12 cellular contexts compared by ENCODE assay signal in the genomic region with DNA sequence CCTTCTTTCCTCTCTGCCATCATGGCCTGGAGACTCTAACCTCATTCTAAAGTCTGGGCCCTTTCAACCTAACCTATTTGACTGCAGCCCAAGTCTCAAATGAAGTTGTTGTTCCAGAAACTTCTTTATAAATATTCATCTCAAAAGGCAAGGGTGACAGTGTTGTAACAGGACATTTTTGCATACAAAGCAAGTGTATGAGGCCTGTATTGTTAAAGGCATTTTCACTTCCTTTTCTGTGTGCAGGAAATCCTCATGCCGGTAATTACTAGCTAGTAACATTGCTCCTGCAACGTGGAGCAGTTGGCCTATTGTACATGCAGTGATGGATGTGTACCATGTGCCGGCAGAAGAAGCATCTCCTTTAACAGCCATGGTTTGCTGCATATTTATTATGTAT.
DNase-seq lines count a peak whose midpoint lies in the region; ATAC-seq and TF ChIP-seq lines count a peak whose summit lies in the region.
"Had no signal": no experiment of that assay in that cellular context is flagged by ENCODE, and none has a peak within 500 bp of the region (broad histone marks: within the 10 kb centered on the region; RNA-seq: fewer than 3 reads in every experiment).

No MANE protein-coding gene starts in this region.

- H3K4me2 ChIP-seq in MM.1S (ENCODE audit: low read depth, low read length) (no peak overlapping the region), neural cell (ENCODE audit: low read length) (no peak overlapping the region)

- H3K27me3 ChIP-seq in MM.1S (replicated peaks; ENCODE audit: insufficient read depth, low read length) (no peaks in the 10 kb centered on the region), neural cell (ENCODE audit: insufficient read depth, low read depth, low read length) (no peaks in the 10 kb centered on the region)
- H3K27me3 ChIP-seq: testis had no signal

- H3F3A ChIP-seq in MM.1S (ENCODE audit: insufficient read depth, low read length) = no peaks in the 10 kb centered on the region; the same call in 1 of the 2 replicates
- peaks cover 3% of the 10 kb centered on the region for H3F3A ChIP-seq in neural cell (ENCODE audit: insufficient read depth, low read length, poor library complexity, severe bottlenecking)

- TF ChIP-seq EP300 in neural cell (conservative IDR thresholded peaks at IDR 0.05; ENCODE audit: poor library complexity, severe bottlenecking) = no peak

- no peaks in the 10 kb centered on the region for H3K79me2 ChIP-seq in MM.1S (ENCODE audit: low read length)
- no peaks in the 10 kb centered on the region for H3K79me2 ChIP-seq in neural cell (replicated peaks; ENCODE audit: insufficient read depth, low read length)

- no peaks in the 10 kb centered on the region for H3K36me3 ChIP-seq in MM.1S (replicated peaks; ENCODE audit: insufficient read depth, low read length)
- no peaks in the 10 kb centered on the region for H3K36me3 ChIP-seq in neural cell (ENCODE audit: insufficient read depth, low read length)

- ATAC-seq in HG02642 (IDR thresholded peaks at IDR 0.05; ENCODE audit: poor library complexity, unreplicated experiment) = peak; percentile 98

- H3K9me2 ChIP-seq in MM.1S (replicated peaks; ENCODE audit: insufficient read depth, low read length) (no peaks in the 10 kb centered on the region), neural cell (ENCODE audit: insufficient read depth, low read length) (no peaks in the 10 kb centered on the region)

- peaks cover 10% of the 10 kb centered on the region; the same call in 1 of the 2 replicates for H3K4me1 ChIP-seq in MM.1S (ENCODE audit: low read length)
- H3K4me1 ChIP-seq: testis had no signal

- H3K27ac ChIP-seq in MM.1S (ENCODE audit: low read length) = no peak overlapping the region
- H3K27ac ChIP-seq in neural cell (ENCODE audit: low read length) = peak overlapping the region; percentile 24
- H3K27ac ChIP-seq: 22Rv1, testis had no signal

- no peaks in the 10 kb centered on the region for H4K20me1 ChIP-seq in MM.1S (ENCODE audit: insufficient read depth, low read length)
- H4K20me1 ChIP-seq in neural cell (ENCODE audit: insufficient read depth) = no peaks in the 10 kb centered on the region

- TF ChIP-seq CTCF in MM.1S (IDR thresholded peaks at IDR 0.05; ENCODE audit: low read length) (no peak), neural cell (IDR thresholded peaks at IDR 0.05; ENCODE audit: poor library complexity, severe bottlenecking) (no peak)

- H2AFZ ChIP-seq in MM.1S (ENCODE audit: low read length) (peak overlapping the region; percentile 76; the same call in 1 of the 2 replicates), neural cell (ENCODE audit: low read depth, low read length) (no peak overlapping the region)

- DNase-seq in DMS 273 (lab: John Stamatoyannopoulos, UW; ENCODE audit: unreplicated experiment) (peak; percentile 21), DMS 273 treated with DMSO at 0.1 percent for 48 hours (lab: John Stamatoyannopoulos, UW) (no peak), MM.1S (peak; percentile 63), AG08396 (ENCODE audit: low spot score) (no peak), NCI-H2196 treated with DMSO at 0.1 percent for 48 hours (lab: John Stamatoyannopoulos, UW; ENCODE audit: unreplicated experiment) (no peak)
- DNase-seq in NK-92 treated with Interleukin-12 subunit alpha and Interleukin-12 subunit beta, amount 100 ng/mL, for 24 hours (lab: John Stamatoyannopoulos, UW) = no peak
- DNase-seq: central memory CD4-positive, alpha-beta T cell; NCI-H510A; testis had no signal

- H3K9me3 ChIP-seq in MM.1S (replicated peaks; ENCODE audit: insufficient read depth, low read length) = no peaks in the 10 kb centered on the region
- no peaks in the 10 kb centered on the region for H3K9me3 ChIP-seq in neural cell (ENCODE audit: low read length)
- H3K9me3 ChIP-seq: testis had no signal

- no peak overlapping the region for H3K9ac ChIP-seq in MM.1S (ENCODE audit: low read length)
- no peak overlapping the region for H3K9ac ChIP-seq in neural cell (ENCODE audit: low read length)

- H3K4me3 ChIP-seq in MM.1S (ENCODE audit: low read length) (no peak overlapping the region), neural cell (ENCODE audit: low read length) (no peak overlapping the region)
- H3K4me3 ChIP-seq: testis had no signal

- TF ChIP-seq RAD21 in neural cell (conservative IDR thresholded peaks at IDR 0.05) = no peak

TF ChIP-seq in neural cell, 6 proteins besides CTCF, POLR2A, EP300 and RAD21:
- TF ChIP-seq POLR2AphosphoS5 (IDR thresholded peaks at IDR 0.05) (no peak), TAF1 (IDR thresholded peaks at IDR 0.05; ENCODE audit: low read depth) (no peak), MXI1 (conservative IDR thresholded peaks at IDR 0.05; ENCODE audit: poor library complexity, severe bottlenecking) (no peak), EZH2 (IDR thresholded peaks at IDR 0.05; ENCODE audit: borderline replicate concordance, insufficient read depth, low read length, poor library complexity, severe bottlenecking) (no peak)

Comparison
In these comparisons a context has a peak if more than half of its experiments do, and no peak if none do; other contexts are left out.
1. DNase-seq: peak in DMS 273 (single experiment) and MM.1S (single experiment); none in DMS 273 treated with DMSO at 0.1 percent for 48 hours (single experiment), AG08396 (single experiment), NK-92 treated with Interleukin-12 subunit alpha and Interleukin-12 subunit beta, amount 100 ng/mL, for 24 hours (single experiment) and NCI-H2196 treated with DMSO at 0.1 percent for 48 hours (single experiment).